7 cellular contexts compared by ENCODE assay signal in genomic region chr20:10680571-10680970, GRCh38.
"Had no signal": no experiment of that assay in that cellular context is flagged by ENCODE, and none has a peak within 500 bp of the region (broad histone marks: within the 10 kb centered on the region; RNA-seq: fewer than 3 reads in every experiment).

No MANE protein-coding gene starts in this region.

- H3K4me1 ChIP-seq: HAP-1 had no signal

- H3K36me3 ChIP-seq: HAP-1 had no signal

- H3K4me3 ChIP-seq: HAP-1, K562 had no signal

- H3K4me3 Mint-ChIP-seq: HFFc6 had no signal

- H3K27ac Mint-ChIP-seq: HFFc6 had no signal

- DNase-seq: GOT3, H7, HFFc6, KG1 had no signal

- FAIRE-seq: HTR-8/SVneo, K562 had no signal

- H3K9me3 ChIP-seq: HAP-1 had no signal

- ATAC-seq: K562 had no signal
